Comparison of ENCODE assay signal across 8 cellular contexts in the genomic region with DNA sequence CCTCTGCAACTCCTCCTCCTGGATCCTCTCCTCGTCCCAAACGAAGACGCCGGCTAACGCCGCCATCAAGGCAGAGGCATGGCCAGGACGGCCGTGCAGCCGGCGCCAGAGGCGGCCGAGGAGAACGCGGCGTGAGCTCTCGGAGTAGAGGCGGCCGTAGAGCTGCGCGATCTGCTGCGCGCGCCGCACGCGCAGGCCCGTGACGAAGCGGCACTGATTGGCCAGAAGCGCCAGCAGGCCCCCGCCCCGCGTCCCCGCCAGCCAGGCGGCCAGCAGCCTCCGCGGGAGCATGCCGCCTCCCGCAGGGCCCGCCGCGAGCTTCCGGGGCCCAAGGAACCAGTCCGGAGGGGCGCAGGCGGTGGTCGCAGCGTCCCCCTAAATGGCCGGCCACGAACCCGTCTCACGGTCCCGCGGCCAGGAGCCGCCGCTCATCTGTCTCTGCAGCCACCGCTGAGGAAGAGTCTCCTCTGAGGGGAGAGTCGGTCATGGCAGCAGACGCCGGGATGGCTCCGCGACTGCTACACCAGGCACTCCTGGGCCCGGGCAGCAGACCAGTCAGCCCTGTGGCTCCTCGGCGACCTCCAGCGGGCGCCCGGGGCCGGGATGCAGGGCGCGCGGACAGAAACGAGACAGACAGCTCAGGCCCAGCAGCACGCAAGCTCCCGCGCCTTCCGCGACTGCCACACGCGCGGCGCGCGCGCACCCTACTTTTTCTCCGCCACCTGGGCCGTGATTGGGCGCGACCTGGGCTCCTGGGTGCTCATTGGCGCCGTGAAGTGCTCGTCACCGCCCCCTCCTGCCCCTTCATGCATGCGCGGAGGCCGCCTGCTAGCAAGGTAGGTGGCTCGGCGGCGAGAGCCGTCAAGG. TPM values are rescaled to one million over a fixed set of nuclear protein-coding genes. Genes with fewer than 3 reads are reported as not detected.
DNase-seq lines count a peak whose midpoint lies in the region; ATAC-seq, FAIRE-seq and TF ChIP-seq lines count a peak whose summit lies in the region.

A gene with protein sequence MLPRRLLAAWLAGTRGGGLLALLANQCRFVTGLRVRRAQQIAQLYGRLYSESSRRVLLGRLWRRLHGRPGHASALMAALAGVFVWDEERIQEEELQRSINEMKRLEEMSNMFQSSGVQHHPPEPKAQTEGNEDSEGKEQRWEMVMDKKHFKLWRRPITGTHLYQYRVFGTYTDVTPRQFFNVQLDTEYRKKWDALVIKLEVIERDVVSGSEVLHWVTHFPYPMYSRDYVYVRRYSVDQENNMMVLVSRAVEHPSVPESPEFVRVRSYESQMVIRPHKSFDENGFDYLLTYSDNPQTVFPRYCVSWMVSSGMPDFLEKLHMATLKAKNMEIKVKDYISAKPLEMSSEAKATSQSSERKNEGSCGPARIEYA (minus strand): TSS at position 684 of the 867 bp plus-strand sequence. CDS start 393 bp downstream, at position 291.

- H3K9me3 Mint-ChIP-seq in CD14-positive monocyte: no peaks in the 10 kb centered on the region

- H3K4me3 Mint-ChIP-seq in CD14-positive monocyte: peak within 1 kb of the TSS; percentile 94 to 95

- peak within 1 kb of the TSS; percentile 99 for H3K9ac ChIP-seq in HepG2 (ENCODE audit: insufficient read depth, low read depth, low read length)

- in situ Hi-C loops in HepG2 (cut with HindIII; ENCODE audit: extremely low pct_ligation_motif_present, low pct_unique_long_range_greater_than_20kb): loop anchor here (5.0 kb wide), 1 partner anchor 54 kb away; no protein-coding TSS in a partner anchor

- peaks cover 57% of the 10 kb centered on the region for H3K4me1 Mint-ChIP-seq in CD14-positive monocyte

- intact Hi-C loops in CD14-positive monocyte (cut with micrococcal nuclease): loop anchor here (1.0 to 5.0 kb wide), 4 partner anchors 16 to 58 kb away; a partner anchor contains a TSS
- intact Hi-C loops in HepG2 (cut with micrococcal nuclease; ENCODE audit: unreplicated experiment): loop anchor here (1.0 to 10.0 kb wide), 2 partner anchors 52 to 116 kb away; a partner anchor contains a TSS

- peaks cover 2 to 7% of the 10 kb centered on the region in 2 experiments; a peak in 2 of 5 replicates for H3K36me3 ChIP-seq in HepG2 (replicated peaks in 1 of 2; ENCODE audit: control insufficient read depth in 1 of 2, insufficient read depth in 2 of 2, low read length in 2 of 2)

- ATAC-seq in GM19372 (IDR thresholded peaks at IDR 0.05; ENCODE audit: low read depth, unreplicated experiment) (peak; percentile 89), HG03558 (IDR thresholded peaks at IDR 0.05; ENCODE audit: extremely low read depth, unreplicated experiment) (peak; percentile 62), HepG2 (peak; percentile 95)

- H3K27ac Mint-ChIP-seq in CD14-positive monocyte: peak within 1 kb of the TSS; percentile 85 to 97 (median 93)

- H3K9me3 ChIP-seq in HepG2 (ENCODE audit: low read length): no peaks in the 10 kb centered on the region

- peak within 1 kb of the TSS; percentile 84 to 96 (median 91) for H3K4me3 ChIP-seq in HepG2 (replicated peaks in 1 of 3; ENCODE audit: insufficient read depth in 1 of 3, low read depth in 2 of 3, low read length in 3 of 3)

- DNase-seq in CD14-positive monocyte (ENCODE audit: low spot score) (peak; percentile 94), NCI-H774 (lab: John Stamatoyannopoulos, UW) (peak; percentile 98), dermis blood vessel endothelial cell (peak; percentile 99), HepG2 (ENCODE audit: low spot score) (peak; percentile 97)
- DNase-seq in activated CD4-positive, alpha-beta T cell treated with anti-CD3 and anti-CD28 coated beads, Interleukin-2, amount 50 U/mL, for 4 hours: peak; percentile 96
- DNase-seq in stimulated activated CD4-positive, alpha-beta T cell treated with anti-CD3 and anti-CD28 coated beads, Interleukin-4, amount 100 ng/mL, for 1 hour: peak; percentile 98

- CTCF ChIA-PET in HepG2 (lab: Yijun Ruan, JAX; ENCODE audit: low intra/inter-chr PET ratio, low total read pairs): interaction anchor here (1.3 kb wide), 1 partner anchor 52 kb away, joined by 3 read pairs; no protein-coding TSS in a partner anchor

- H4K20me1 ChIP-seq in HepG2 (ENCODE audit: insufficient read depth, low read length): peaks cover 45% of the 10 kb centered on the region

- peak; percentile 75 for FAIRE-seq in HepG2 (lab: Jason Lieb, UNC)

- H2AFZ ChIP-seq in HepG2 (ENCODE audit: low read length): no peak within 1 kb of the TSS

- WGBS in HepG2 (ENCODE audit: low lambda C conversion rate): 1% methylated on average over 32 of the region's 100 CpGs

- peaks cover 63% of the 10 kb centered on the region for H3K79me2 ChIP-seq in HepG2 (ENCODE audit: insufficient read depth, low read length)

- peaks cover 63% of the 10 kb centered on the region for H3K4me1 ChIP-seq in HepG2 (ENCODE audit: insufficient read depth, low read length)

- POLR2A ChIA-PET in HepG2 (lab: Yijun Ruan, JAX): interaction anchor here (0.8 to 4.2 kb wide), 29 partner anchors 9 to 904 kb away, joined by 3 to 91 read pairs (median 6); a partner anchor contains a TSS

- H3K27me3 ChIP-seq in HepG2 (ENCODE audit: control insufficient read depth in 1 of 2, insufficient read depth in 2 of 2, low read length in 2 of 2): no peaks in the 10 kb centered on the region; a peak in 1 of 5 replicates

- peak within 1 kb of the TSS; percentile 99 for H3K27ac ChIP-seq in HepG2 (ENCODE audit: extremely low read length, insufficient read depth, low read length)

- peak within 1 kb of the TSS; percentile 90 for H3K4me2 ChIP-seq in HepG2 (ENCODE audit: low read depth, low read length)

- H3K36me3 Mint-ChIP-seq in CD14-positive monocyte: peaks cover 13 to 38% of the 10 kb centered on the region in 2 donors

- TF ChIP-seq RAD21 in HepG2 (CRISPR knock-in tag; IDR thresholded peaks at IDR 0.05): peak; percentile 72

- TF ChIP-seq CTCF in CD14-positive monocyte (IDR thresholded peaks at IDR 0.05) (peak; percentile 10), HepG2 (CRISPR knock-in tag; IDR thresholded peaks at IDR 0.05) (peak; percentile 54; the same call in 1 of the 2 replicates)

- BruUV-seq in HepG2 (replicated peaks; lab: Mats Ljungman, UMichigan): no TSS peak

- no peak for TF ChIP-seq EP300 in HepG2 (IDR thresholded peaks at IDR 0.05; ENCODE audit: low read depth in 2 of 2, low read length in 2 of 2)
- 0 out of 2 replicates have a peak, but pooled peaks have one; percentile 10 for TF ChIP-seq EP300 in HepG2 (CRISPR knock-in tag; IDR thresholded peaks at IDR 0.05; ENCODE audit: borderline replicate concordance)

- TF ChIP-seq POLR2A in HepG2 (IDR thresholded peaks at IDR 0.05; ENCODE audit: insufficient read depth in 1 of 2, low read depth in 2 of 2, low read length in 2 of 2): peak; percentile 98

- peaks cover 0 to 1% (median 0%) of the 10 kb centered on the region in 3 donors for H3K27me3 Mint-ChIP-seq in CD14-positive monocyte (ENCODE audit: low read depth in 3 of 3)

TF ChIP-seq in HepG2, 621 proteins besides CTCF, POLR2A, EP300 and RAD21 (continues in another document):
- TF ChIP-seq TCF7L2 (IDR thresholded peaks at IDR 0.05; ENCODE audit: low read depth, low read length) (no peak), SP4 (CRISPR knock-in tag; IDR thresholded peaks at IDR 0.05) (peak; percentile 93), ZNF879 (CRISPR knock-in tag; IDR thresholded peaks at IDR 0.05) (peak; percentile 90), SIN3A (IDR thresholded peaks at IDR 0.05; ENCODE audit: borderline replicate concordance, low read depth, low read length) (peak; percentile 92; the same call in 1 of the 2 replicates), ZNF572 (CRISPR knock-in tag; IDR thresholded peaks at IDR 0.05) (peak; percentile 89; the same call in 1 of the 2 replicates), SATB2 (CRISPR knock-in tag; IDR thresholded peaks at IDR 0.05) (no peak)
- TF ChIP-seq, protein P1, sequence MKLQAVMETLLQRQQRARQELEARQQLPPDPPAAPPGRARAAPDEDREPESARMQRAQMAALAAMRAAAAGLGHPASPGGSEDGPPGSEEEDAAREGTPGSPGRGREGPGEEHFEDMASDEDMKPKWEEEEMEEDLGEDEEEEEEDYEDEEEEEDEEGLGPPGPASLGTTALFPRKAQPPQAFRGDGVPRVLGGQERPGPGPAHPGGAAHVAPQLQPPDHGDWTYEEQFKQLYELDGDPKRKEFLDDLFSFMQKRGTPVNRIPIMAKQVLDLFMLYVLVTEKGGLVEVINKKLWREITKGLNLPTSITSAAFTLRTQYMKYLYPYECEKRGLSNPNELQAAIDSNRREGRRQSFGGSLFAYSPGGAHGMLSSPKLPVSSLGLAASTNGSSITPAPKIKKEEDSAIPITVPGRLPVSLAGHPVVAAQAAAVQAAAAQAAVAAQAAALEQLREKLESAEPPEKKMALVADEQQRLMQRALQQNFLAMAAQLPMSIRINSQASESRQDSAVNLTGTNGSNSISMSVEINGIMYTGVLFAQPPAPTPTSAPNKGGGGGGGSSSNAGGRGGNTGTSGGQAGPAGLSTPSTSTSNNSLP (IDR thresholded peaks at IDR 0.05; ENCODE audit: low read depth, low read length): no peak; the same call in 1 of the 2 replicates

RNA-seq across cellular contexts. Expression of the gene that starts here (rescaled TPM):
- 100 to 1,000 TPM; 172 to 179 TPM for polyA plus RNA-seq in CD14-positive monocyte
- 284 and 301 TPM in 2 replicates for total RNA-seq in dermis blood vessel endothelial cell
- total RNA-seq in HepG2 (2016; rRNA removed; fragmentation: Illumina TruSeq; extraction: Trizol): 300 and 332 TPM in 2 replicates
- total RNA-seq in HepG2 (2016; cell fraction: cytosol; rRNA removed; fragmentation: Illumina TruSeq; extraction: Trizol; ENCODE audit: low read depth): 45.1 and 56.7 TPM in 2 replicates
- 302 and 329 TPM in 2 replicates for total RNA-seq in HepG2 (2016; cell fraction: insoluble cytoplasmic fraction; rRNA removed; fragmentation: Illumina TruSeq; extraction: Trizol)
- 220 and 258 TPM in 2 replicates for total RNA-seq in HepG2 (2016; cell fraction: membrane; rRNA removed; fragmentation: Illumina TruSeq; extraction: Trizol)
- 168 and 191 TPM in 2 replicates for total RNA-seq in HepG2 (2016; cell fraction: nucleus; rRNA removed; fragmentation: Illumina TruSeq; extraction: Trizol)
- 67.2 and 88.2 TPM in 2 replicates for polyA plus RNA-seq in HepG2 (2011; rRNA removed)
- 44.2 and 66.6 TPM in 2 replicates for polyA plus RNA-seq in HepG2 (2011; cell fraction: cytosol; rRNA removed)
- 90.2 and 107 TPM in 2 replicates for polyA plus RNA-seq in HepG2 (2011; cell fraction: nucleus; rRNA removed)
- 93.8 and 117 TPM in 2 replicates for polyA plus RNA-seq in HepG2 (2012)
- 26.0 and 34.9 TPM in 2 replicates for polyA plus RNA-seq in HepG2 (2016; cell fraction: cytosol; fragmentation: Illumina TruSeq; extraction: Trizol; ENCODE audit: low read depth)
- 237 and 245 TPM in 2 replicates for polyA plus RNA-seq in HepG2 (2016; cell fraction: insoluble cytoplasmic fraction; fragmentation: Illumina TruSeq; extraction: Trizol; ENCODE audit: low read depth)
- 111 and 128 TPM in 2 replicates for polyA plus RNA-seq in HepG2 (2016; cell fraction: membrane; fragmentation: Illumina TruSeq; extraction: Trizol; ENCODE audit: low read depth)
- polyA plus RNA-seq in HepG2 (2016; cell fraction: nucleus; fragmentation: Illumina TruSeq; extraction: Trizol; ENCODE audit: insufficient read depth, low read depth): 205 and 220 TPM in 2 replicates
- 78.3 and 92.3 TPM in 2 replicates for polyA minus RNA-seq in HepG2 (2011; rRNA and poly(A)+ RNA removed; ENCODE audit: low replicate concordance)
- 89.8 and 100 TPM in 2 replicates for polyA minus RNA-seq in HepG2 (2011; cell fraction: cytosol; rRNA and poly(A)+ RNA removed)
- polyA minus RNA-seq in HepG2 (2011; cell fraction: nucleus; rRNA and poly(A)+ RNA removed): 137 and 187 TPM in 2 replicates

Comparison
In these comparisons a context has a peak if more than half of its experiments do, and no peak if none do; other contexts are left out.
1. Peak in every context shown above with its lines: DNase-seq, ATAC-seq, H3K4me3 ChIP-seq and H3K27ac ChIP-seq.